8 cellular contexts compared by ENCODE assay signal in the genomic region with DNA sequence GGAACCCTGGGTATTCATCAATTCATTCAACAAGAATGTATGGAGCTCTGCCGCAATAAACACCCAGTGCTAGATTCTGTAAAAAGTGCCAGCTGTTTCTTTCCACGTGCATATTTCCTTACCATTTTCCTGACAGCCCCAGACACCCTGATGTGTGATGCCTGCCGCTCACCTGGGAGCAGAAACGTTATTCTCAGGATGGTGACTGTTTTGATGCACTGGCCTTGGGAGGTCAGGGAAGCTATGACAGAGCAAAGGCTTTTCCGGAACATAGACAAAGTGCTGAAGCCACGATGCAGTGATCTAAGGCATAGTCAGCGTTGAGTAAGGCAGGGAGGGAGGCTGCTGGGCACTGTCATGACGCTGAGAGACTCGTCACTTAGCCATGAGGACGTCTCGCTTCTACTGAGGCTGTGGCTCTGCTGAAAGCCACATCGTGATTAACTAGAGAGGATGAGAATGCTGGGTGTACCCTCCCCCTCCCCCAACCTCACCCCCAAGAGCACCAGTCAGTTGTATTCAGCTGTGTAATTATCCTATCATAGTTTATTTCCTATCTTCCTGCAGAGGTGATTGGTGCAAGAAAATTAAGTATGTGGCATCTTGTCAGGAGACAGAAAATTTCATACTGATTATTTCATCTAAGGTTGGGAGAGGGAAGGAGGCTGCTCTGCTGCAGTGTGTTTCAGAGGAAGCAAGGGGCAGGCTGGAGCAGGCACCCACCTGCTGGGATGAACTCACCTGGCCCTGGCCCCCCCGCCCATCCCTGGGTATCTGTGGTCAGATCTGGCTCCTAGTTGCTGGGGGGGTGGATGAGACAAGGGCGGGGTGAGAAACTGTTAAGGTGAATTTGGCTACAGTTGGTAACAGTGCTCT. TPM values are rescaled to one million over a fixed set of nuclear protein-coding genes. Genes with fewer than 3 reads are reported as not detected.
DNase-seq lines count a peak whose midpoint lies in the region; ATAC-seq and TF ChIP-seq lines count a peak whose summit lies in the region.

No MANE protein-coding gene starts in this region.

- H3K4me3 ChIP-seq in left ventricle myocardium inferior: no peak overlapping the region
- no peak overlapping the region for H3K4me3 ChIP-seq in fibroblast of pulmonary artery (replicated peaks; ENCODE audit: low read depth, low read length)

- no peaks in the 10 kb centered on the region for H3K9me3 ChIP-seq in left ventricle myocardium inferior (replicated peaks)

- ATAC-seq in Right ventricle myocardium superior (ENCODE audit: poor library complexity): peak; percentile 31
- peak; percentile 75 for ATAC-seq in activated CD8-positive, alpha-beta T cell treated with anti-CD3 and anti-CD28 coated beads for 36 hours
- no peak for ATAC-seq in HG02852 (IDR thresholded peaks at IDR 0.05; ENCODE audit: unreplicated experiment)
- no peak for ATAC-seq in GM21576 (IDR thresholded peaks at IDR 0.05; ENCODE audit: unreplicated experiment)

- no peaks in the 10 kb centered on the region for H3K36me3 ChIP-seq in left ventricle myocardium inferior

- peaks cover 2% of the 10 kb centered on the region for H3K27me3 Mint-ChIP-seq in activated CD8-positive, alpha-beta T cell treated with anti-CD3 and anti-CD28 coated beads for 36 hours

- H3K4me1 Mint-ChIP-seq in activated CD8-positive, alpha-beta T cell treated with anti-CD3 and anti-CD28 coated beads for 36 hours (ENCODE audit: low read depth): peaks cover 55% of the 10 kb centered on the region

- intact Hi-C loops in Right ventricle myocardium superior (cut with DNase I): loop anchor here (2.0 kb wide), 2 partner anchors 145 to 181 kb away; no protein-coding TSS in a partner anchor
- intact Hi-C loops in left ventricle myocardium inferior (cut with micrococcal nuclease): no loop called here
- intact Hi-C loops in activated CD8-positive, alpha-beta T cell treated with anti-CD3 and anti-CD28 coated beads for 36 hours (cut with micrococcal nuclease): loop anchor here (5.0 kb wide), 1 partner anchor 194 kb away; no protein-coding TSS in a partner anchor

- H3K4me1 ChIP-seq in left ventricle myocardium inferior: peaks cover 32% of the 10 kb centered on the region

- H3K27ac Mint-ChIP-seq in activated CD8-positive, alpha-beta T cell treated with anti-CD3 and anti-CD28 coated beads for 36 hours: peak overlapping the region; percentile 87

- no peaks in the 10 kb centered on the region for H3K36me3 Mint-ChIP-seq in activated CD8-positive, alpha-beta T cell treated with anti-CD3 and anti-CD28 coated beads for 36 hours (ENCODE audit: low read depth)

- POLR2A ChIA-PET in activated CD8-positive, alpha-beta T cell treated with anti-CD3 and anti-CD28 coated beads for 36 hours (lab: Charles Lee): interaction anchor here (0.6 to 4.2 kb wide), 8 partner anchors 11 to 153 kb away, joined by 3 to 47 read pairs (median 4); a partner anchor contains a TSS

- no peak overlapping the region for H3K27ac ChIP-seq in left ventricle myocardium inferior (replicated peaks)

- H3K4me3 Mint-ChIP-seq in activated CD8-positive, alpha-beta T cell treated with anti-CD3 and anti-CD28 coated beads for 36 hours: no peak overlapping the region

- H3K27me3 ChIP-seq in left ventricle myocardium inferior (ENCODE audit: low read depth): no peaks in the 10 kb centered on the region

- CTCF ChIA-PET in activated CD8-positive, alpha-beta T cell treated with anti-CD3 and anti-CD28 coated beads for 36 hours (lab: Charles Lee): interaction anchor here (0.6 to 5.8 kb wide), 57 partner anchors 8 to 207 kb away, joined by 3 to 56 read pairs (median 4); a partner anchor contains a TSS

- TF ChIP-seq CTCF in left ventricle myocardium inferior (IDR thresholded peaks at IDR 0.05; ENCODE audit: borderline replicate concordance) (no peak), fibroblast of pulmonary artery (IDR thresholded peaks at IDR 0.05; ENCODE audit: low read length, missing control alignments) (peak; percentile 22)
- TF ChIP-seq CTCF in activated CD8-positive, alpha-beta T cell treated with anti-CD3 and anti-CD28 coated beads for 36 hours (IDR thresholded peaks at IDR 0.05): no peak

- H3K9me3 Mint-ChIP-seq in activated CD8-positive, alpha-beta T cell treated with anti-CD3 and anti-CD28 coated beads for 36 hours: no peaks in the 10 kb centered on the region

- DNase-seq in Right ventricle myocardium superior: no peak
- DNase-seq in left ventricle myocardium inferior: no peak
- DNase-seq in activated CD8-positive, alpha-beta T cell treated with anti-CD3 and anti-CD28 coated beads for 36 hours: peak; percentile 84
- peak; percentile 83 for DNase-seq in fibroblast of pulmonary artery (ENCODE audit: low read depth)
- DNase-seq in stimulated activated CD4-positive, alpha-beta T cell treated with anti-CD3 and anti-CD28 coated beads, Interleukin-4, amount 100 ng/mL, for 24 hours: peak; percentile 69
- no peak for DNase-seq in NCI-H1436 treated with DMSO at 0.1 percent for 48 hours (lab: John Stamatoyannopoulos, UW)

RNA-seq across cellular contexts. Expression of a gene that starts 48.8 kb away (rescaled TPM):
- total RNA-seq in Right ventricle myocardium superior (25.0 TPM), left ventricle myocardium inferior (24.1 TPM)
- 10 to 100 TPM; 39.7 to 42.4 TPM for total RNA-seq in activated CD8-positive, alpha-beta T cell treated with anti-CD3 and anti-CD28 coated beads for 36 hours

Comparison
In these comparisons a context has a peak if more than half of its experiments do, and no peak if none do; other contexts are left out.
1. ATAC-seq: peak in Right ventricle myocardium superior (single experiment) and activated CD8-positive, alpha-beta T cell treated with anti-CD3 and anti-CD28 coated beads for 36 hours (single experiment); none in HG02852 (single experiment) and GM21576 (single experiment).
2. DNase-seq: peak in activated CD8-positive, alpha-beta T cell treated with anti-CD3 and anti-CD28 coated beads for 36 hours (single experiment), fibroblast of pulmonary artery (single experiment) and stimulated activated CD4-positive, alpha-beta T cell treated with anti-CD3 and anti-CD28 coated beads, Interleukin-4, amount 100 ng/mL, for 24 hours (single experiment); none in Right ventricle myocardium superior (single experiment), left ventricle myocardium inferior (single experiment) and NCI-H1436 treated with DMSO at 0.1 percent for 48 hours (single experiment).